In genomic region chr11:88016392-88017020, GRCh38 we compare ENCODE assay signal across 8 cellular contexts.
DNase-seq lines count a peak whose midpoint lies in the region; ATAC-seq lines count a peak whose summit lies in the region.

No MANE protein-coding gene starts in this region.

- no peaks in the 10 kb centered on the region for H3K36me3 Mint-ChIP-seq in immature natural killer cell

- no peaks in the 10 kb centered on the region for H3K27me3 Mint-ChIP-seq in immature natural killer cell (ENCODE audit: low read depth in 3 of 3)

- H3K27ac Mint-ChIP-seq in immature natural killer cell: no peak overlapping the region

- H3K4me1 Mint-ChIP-seq in immature natural killer cell: no peaks in the 10 kb centered on the region

- DNase-seq in NK-92 treated with Interleukin-12 subunit alpha and Interleukin-12 subunit beta, amount 100 ng/mL, for 24 hours (lab: John Stamatoyannopoulos, UW): peak; percentile 24
- no peak for DNase-seq in NK-92 (lab: John Stamatoyannopoulos, UW; ENCODE audit: unreplicated experiment)
- DNase-seq in NCI-H146 (lab: John Stamatoyannopoulos, UW): peak; percentile 42
- DNase-seq in T follicular helper cell (ENCODE audit: low read depth): peak; percentile 37
- DNase-seq in astrocyte of the hippocampus (ENCODE audit: low read depth, low spot score): peak; percentile 88
- peak; percentile 46 to 59 (median 54) for DNase-seq in immature natural killer cell
- peak; percentile 30 to 44 for DNase-seq in stimulated activated CD4-positive, alpha-beta T cell treated with anti-CD3 and anti-CD28 coated beads, Interleukin-15, amount 100 ng/mL, for 48 hours (ENCODE audit: low read depth in 2 of 2)

- ATAC-seq in HG02852 (IDR thresholded peaks at IDR 0.05; ENCODE audit: unreplicated experiment): peak; percentile 87

- H3K4me3 Mint-ChIP-seq in immature natural killer cell: no peak overlapping the region

- H3K9me3 Mint-ChIP-seq in immature natural killer cell: no peaks in the 10 kb centered on the region
